In the genomic region with DNA sequence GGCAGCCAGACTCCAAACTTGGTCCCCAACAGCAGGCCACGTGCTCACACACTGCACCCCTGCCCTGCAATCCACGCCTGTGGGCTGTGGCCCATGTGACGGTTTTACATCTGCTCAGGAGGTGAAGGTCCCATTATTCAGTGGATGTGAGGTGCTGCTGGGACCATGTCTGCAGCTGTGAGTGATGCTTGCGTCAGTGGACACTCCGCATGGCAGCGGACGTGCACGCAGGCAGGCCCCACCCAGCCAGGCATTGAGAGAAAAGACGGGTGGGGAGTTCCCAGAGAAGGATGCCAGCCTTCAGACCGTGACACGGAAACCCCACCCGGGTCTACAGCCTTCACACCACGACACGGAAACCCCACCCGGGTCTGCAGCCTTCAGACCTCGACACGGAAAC, we compare ENCODE assay signal across 26 cellular contexts.
"Had no signal": no experiment of that assay in that cellular context is flagged by ENCODE, and none has a peak within 500 bp of the region (broad histone marks: within the 10 kb centered on the region; RNA-seq: fewer than 3 reads in every experiment).

No MANE protein-coding gene starts in this region.

- H3K4me3 ChIP-seq: esophagus squamous epithelium, left ventricle myocardium inferior, psoas muscle, sigmoid colon, suprapubic skin, tibial artery had no signal

- H3K4me3 Mint-ChIP-seq: activated naive CD4-positive, alpha-beta T cell treated with anti-CD3 and anti-CD28 coated beads, Interleukin-2, amount 10 ng/mL, durations not matched to agents 7 days and 5 days; activated naive CD8-positive, alpha-beta T cell treated with anti-CD3 and anti-CD28 coated beads, Interleukin-2, amount 50 U/mL, for 24 hours; activated T-cell treated with anti-CD3 and anti-CD28 coated beads, Interleukin-2, amount 50 U/mL, for 72 hours; dendritic cell treated with granulocyte-macrophage colony-stimulating factor and Interleukin-4, amounts not matched to agents 40 ng/mL and 50 ng/mL, for 4 days had no signal

- H3K27ac Mint-ChIP-seq: activated naive CD4-positive, alpha-beta T cell treated with anti-CD3 and anti-CD28 coated beads, Interleukin-2, amount 10 ng/mL, durations not matched to agents 7 days and 5 days; activated naive CD8-positive, alpha-beta T cell treated with anti-CD3 and anti-CD28 coated beads, Interleukin-2, amount 50 U/mL, for 24 hours; activated T-cell treated with anti-CD3 and anti-CD28 coated beads, Interleukin-2, amount 50 U/mL, for 72 hours; dendritic cell treated with granulocyte-macrophage colony-stimulating factor and Interleukin-4, amounts not matched to agents 40 ng/mL and 50 ng/mL, for 4 days had no signal

- H2AFZ ChIP-seq: parathyroid adenoma had no signal

- H3K36me3 Mint-ChIP-seq: activated naive CD4-positive, alpha-beta T cell treated with anti-CD3 and anti-CD28 coated beads, Interleukin-2, amount 10 ng/mL, durations not matched to agents 7 days and 5 days had no signal

- H3K27ac ChIP-seq: epithelial cell of prostate, esophagus squamous epithelium, left ventricle myocardium inferior, parathyroid adenoma, psoas muscle, sigmoid colon, suprapubic skin, tibial artery had no signal

- H3K9me3 Mint-ChIP-seq: activated naive CD8-positive, alpha-beta T cell treated with anti-CD3 and anti-CD28 coated beads, Interleukin-2, amount 50 U/mL, for 24 hours had no signal

- H3K9me3 ChIP-seq: esophagus squamous epithelium, psoas muscle, suprapubic skin had no signal

- H3K36me3 ChIP-seq: esophagus squamous epithelium, left ventricle myocardium inferior, sigmoid colon, suprapubic skin, tibial artery had no signal

- DNase-seq: activated CD4-positive, alpha-beta T cell treated with anti-CD3 and anti-CD28 coated beads for 4 hours; activated CD4-positive, alpha-beta T cell treated with anti-CD3 and anti-CD28 coated beads, Interleukin-2, amount 50 U/mL, for 4 hours; activated effector memory CD4-positive, alpha-beta T cell treated with Interleukin-2 at 50 U/mL for 16 hours; activated naive CD4-positive, alpha-beta T cell treated with anti-CD3 and anti-CD28 coated beads, Interleukin-2, amount 10 ng/mL, durations not matched to agents 7 days and 5 days; activated naive CD8-positive, alpha-beta T cell treated with anti-CD3 and anti-CD28 coated beads, Interleukin-2, amount 50 U/mL, for 24 hours; activated T-cell treated with anti-CD3 and anti-CD28 coated beads for 4 hours; activated T-cell treated with anti-CD3 and anti-CD28 coated beads, Interleukin-2, amount 50 U/mL, for 72 hours; amygdala; caudate nucleus; esophagus squamous epithelium; foreskin melanocyte; left ventricle myocardium inferior; nucleus accumbens; psoas muscle; sigmoid colon; small intestine; stimulated activated CD4-positive, alpha-beta T cell treated with anti-CD3 and anti-CD28 coated beads, Interleukin-4, amount 100 ng/mL, for 4 hours; stimulated activated CD8-positive, alpha-beta memory T cell treated with anti-CD3 and anti-CD28 coated beads, Interleukin-4, amount 100 ng/mL, for 48 hours; stimulated activated naive CD4-positive, alpha-beta T cell had no signal

- ATAC-seq: activated naive CD8-positive, alpha-beta T cell treated with anti-CD3 and anti-CD28 coated beads, Interleukin-2, amount 50 U/mL, for 24 hours; activated T-cell treated with anti-CD3 and anti-CD28 coated beads, Interleukin-2, amount 50 U/mL, for 72 hours; psoas muscle had no signal

- FAIRE-seq: endometrium, islet of Langerhans, small intestine had no signal

- H3K9ac ChIP-seq: parathyroid adenoma had no signal

- H3K4me1 ChIP-seq: left ventricle myocardium inferior, parathyroid adenoma, psoas muscle, sigmoid colon, suprapubic skin, tibial artery had no signal

- H3K79me2 ChIP-seq: parathyroid adenoma had no signal

- H3K4me1 Mint-ChIP-seq: activated naive CD4-positive, alpha-beta T cell treated with anti-CD3 and anti-CD28 coated beads, Interleukin-2, amount 10 ng/mL, durations not matched to agents 7 days and 5 days had no signal
